In the genomic region with DNA sequence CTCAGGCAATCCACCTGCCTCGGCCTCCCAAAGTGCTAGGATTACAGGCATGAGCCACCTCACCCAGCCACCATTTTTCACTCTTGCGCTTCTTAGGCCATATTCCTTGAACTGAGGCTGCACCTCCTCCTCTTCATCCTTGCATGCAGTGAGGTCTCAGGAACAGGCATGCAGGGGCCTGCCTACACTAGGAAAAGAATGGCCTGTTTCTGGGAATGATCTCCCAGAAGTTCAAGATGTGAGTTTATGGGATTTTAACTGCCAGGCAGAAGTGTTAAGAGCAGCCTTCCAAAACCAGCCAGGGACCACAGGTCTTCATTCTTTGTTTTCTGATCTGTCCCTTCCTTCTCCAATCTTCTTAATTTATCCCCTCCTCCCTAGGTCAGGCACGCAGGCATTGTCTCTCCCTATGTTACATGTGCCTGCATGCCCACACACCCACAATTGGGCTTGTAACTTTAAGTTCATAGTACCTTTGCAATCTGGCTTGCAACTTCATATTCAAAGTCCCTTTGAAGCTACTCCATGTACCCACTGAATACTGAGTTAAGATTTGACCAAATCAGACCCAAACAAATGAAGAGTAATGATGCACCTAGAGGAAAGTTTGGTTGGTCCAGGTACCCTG, we compare ENCODE assay signal across 1 cellular context.
TF ChIP-seq lines count a peak whose summit lies in the region.

No MANE protein-coding gene starts in this region.

TF ChIP-seq in H1, 55 proteins besides CTCF, POLR2A, EP300 and RAD21:
- no peak for TF ChIP-seq TAF7 (optimal IDR thresholded peaks at IDR 0.05; ENCODE audit: borderline replicate concordance, low read depth, low read length)
- no peak for TF ChIP-seq BRCA1 (IDR thresholded peaks at IDR 0.05; ENCODE audit: low read depth, low read length)
- no peak for TF ChIP-seq SP4 (IDR thresholded peaks at IDR 0.05; ENCODE audit: low read length)
- TF ChIP-seq SIN3A (conservative IDR thresholded peaks at IDR 0.05 in 1 of 2, IDR thresholded peaks at IDR 0.05 in 1 of 2; ENCODE audit: low read depth in 1 of 2, low read length in 2 of 2), result no peak
- TF ChIP-seq, protein P1, sequence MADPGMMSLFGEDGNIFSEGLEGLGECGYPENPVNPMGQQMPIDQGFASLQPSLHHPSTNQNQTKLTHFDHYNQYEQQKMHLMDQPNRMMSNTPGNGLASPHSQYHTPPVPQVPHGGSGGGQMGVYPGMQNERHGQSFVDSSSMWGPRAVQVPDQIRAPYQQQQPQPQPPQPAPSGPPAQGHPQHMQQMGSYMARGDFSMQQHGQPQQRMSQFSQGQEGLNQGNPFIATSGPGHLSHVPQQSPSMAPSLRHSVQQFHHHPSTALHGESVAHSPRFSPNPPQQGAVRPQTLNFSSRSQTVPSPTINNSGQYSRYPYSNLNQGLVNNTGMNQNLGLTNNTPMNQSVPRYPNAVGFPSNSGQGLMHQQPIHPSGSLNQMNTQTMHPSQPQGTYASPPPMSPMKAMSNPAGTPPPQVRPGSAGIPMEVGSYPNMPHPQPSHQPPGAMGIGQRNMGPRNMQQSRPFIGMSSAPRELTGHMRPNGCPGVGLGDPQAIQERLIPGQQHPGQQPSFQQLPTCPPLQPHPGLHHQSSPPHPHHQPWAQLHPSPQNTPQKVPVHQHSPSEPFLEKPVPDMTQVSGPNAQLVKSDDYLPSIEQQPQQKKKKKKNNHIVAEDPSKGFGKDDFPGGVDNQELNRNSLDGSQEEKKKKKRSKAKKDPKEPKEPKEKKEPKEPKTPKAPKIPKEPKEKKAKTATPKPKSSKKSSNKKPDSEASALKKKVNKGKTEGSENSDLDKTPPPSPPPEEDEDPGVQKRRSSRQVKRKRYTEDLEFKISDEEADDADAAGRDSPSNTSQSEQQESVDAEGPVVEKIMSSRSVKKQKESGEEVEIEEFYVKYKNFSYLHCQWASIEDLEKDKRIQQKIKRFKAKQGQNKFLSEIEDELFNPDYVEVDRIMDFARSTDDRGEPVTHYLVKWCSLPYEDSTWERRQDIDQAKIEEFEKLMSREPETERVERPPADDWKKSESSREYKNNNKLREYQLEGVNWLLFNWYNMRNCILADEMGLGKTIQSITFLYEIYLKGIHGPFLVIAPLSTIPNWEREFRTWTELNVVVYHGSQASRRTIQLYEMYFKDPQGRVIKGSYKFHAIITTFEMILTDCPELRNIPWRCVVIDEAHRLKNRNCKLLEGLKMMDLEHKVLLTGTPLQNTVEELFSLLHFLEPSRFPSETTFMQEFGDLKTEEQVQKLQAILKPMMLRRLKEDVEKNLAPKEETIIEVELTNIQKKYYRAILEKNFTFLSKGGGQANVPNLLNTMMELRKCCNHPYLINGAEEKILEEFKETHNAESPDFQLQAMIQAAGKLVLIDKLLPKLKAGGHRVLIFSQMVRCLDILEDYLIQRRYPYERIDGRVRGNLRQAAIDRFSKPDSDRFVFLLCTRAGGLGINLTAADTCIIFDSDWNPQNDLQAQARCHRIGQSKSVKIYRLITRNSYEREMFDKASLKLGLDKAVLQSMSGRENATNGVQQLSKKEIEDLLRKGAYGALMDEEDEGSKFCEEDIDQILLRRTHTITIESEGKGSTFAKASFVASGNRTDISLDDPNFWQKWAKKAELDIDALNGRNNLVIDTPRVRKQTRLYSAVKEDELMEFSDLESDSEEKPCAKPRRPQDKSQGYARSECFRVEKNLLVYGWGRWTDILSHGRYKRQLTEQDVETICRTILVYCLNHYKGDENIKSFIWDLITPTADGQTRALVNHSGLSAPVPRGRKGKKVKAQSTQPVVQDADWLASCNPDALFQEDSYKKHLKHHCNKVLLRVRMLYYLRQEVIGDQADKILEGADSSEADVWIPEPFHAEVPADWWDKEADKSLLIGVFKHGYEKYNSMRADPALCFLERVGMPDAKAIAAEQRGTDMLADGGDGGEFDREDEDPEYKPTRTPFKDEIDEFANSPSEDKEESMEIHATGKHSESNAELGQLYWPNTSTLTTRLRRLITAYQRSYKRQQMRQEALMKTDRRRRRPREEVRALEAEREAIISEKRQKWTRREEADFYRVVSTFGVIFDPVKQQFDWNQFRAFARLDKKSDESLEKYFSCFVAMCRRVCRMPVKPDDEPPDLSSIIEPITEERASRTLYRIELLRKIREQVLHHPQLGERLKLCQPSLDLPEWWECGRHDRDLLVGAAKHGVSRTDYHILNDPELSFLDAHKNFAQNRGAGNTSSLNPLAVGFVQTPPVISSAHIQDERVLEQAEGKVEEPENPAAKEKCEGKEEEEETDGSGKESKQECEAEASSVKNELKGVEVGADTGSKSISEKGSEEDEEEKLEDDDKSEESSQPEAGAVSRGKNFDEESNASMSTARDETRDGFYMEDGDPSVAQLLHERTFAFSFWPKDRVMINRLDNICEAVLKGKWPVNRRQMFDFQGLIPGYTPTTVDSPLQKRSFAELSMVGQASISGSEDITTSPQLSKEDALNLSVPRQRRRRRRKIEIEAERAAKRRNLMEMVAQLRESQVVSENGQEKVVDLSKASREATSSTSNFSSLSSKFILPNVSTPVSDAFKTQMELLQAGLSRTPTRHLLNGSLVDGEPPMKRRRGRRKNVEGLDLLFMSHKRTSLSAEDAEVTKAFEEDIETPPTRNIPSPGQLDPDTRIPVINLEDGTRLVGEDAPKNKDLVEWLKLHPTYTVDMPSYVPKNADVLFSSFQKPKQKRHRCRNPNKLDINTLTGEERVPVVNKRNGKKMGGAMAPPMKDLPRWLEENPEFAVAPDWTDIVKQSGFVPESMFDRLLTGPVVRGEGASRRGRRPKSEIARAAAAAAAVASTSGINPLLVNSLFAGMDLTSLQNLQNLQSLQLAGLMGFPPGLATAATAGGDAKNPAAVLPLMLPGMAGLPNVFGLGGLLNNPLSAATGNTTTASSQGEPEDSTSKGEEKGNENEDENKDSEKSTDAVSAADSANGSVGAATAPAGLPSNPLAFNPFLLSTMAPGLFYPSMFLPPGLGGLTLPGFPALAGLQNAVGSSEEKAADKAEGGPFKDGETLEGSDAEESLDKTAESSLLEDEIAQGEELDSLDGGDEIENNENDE (IDR thresholded peaks at IDR 0.05; ENCODE audit: insufficient replicate concordance, low read length), result no peak
- no peak for TF ChIP-seq SP1 (IDR thresholded peaks at IDR 0.05; ENCODE audit: low read depth, low read length)
- TF ChIP-seq KDM4A (IDR thresholded peaks at IDR 0.05; ENCODE audit: low read depth, low read length, severe bottlenecking), result no peak
- TF ChIP-seq, protein P2, sequence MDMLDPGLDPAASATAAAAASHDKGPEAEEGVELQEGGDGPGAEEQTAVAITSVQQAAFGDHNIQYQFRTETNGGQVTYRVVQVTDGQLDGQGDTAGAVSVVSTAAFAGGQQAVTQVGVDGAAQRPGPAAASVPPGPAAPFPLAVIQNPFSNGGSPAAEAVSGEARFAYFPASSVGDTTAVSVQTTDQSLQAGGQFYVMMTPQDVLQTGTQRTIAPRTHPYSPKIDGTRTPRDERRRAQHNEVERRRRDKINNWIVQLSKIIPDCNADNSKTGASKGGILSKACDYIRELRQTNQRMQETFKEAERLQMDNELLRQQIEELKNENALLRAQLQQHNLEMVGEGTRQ (IDR thresholded peaks at IDR 0.05; ENCODE audit: low read length), result no peak
- TF ChIP-seq NANOG (IDR thresholded peaks at IDR 0.05; ENCODE audit: insufficient read depth, low read depth, low read length, poor library complexity, severe bottlenecking), result no peak
- no peak for TF ChIP-seq SUZ12 (IDR thresholded peaks at IDR 0.05; ENCODE audit: low read length)
- no peak for TF ChIP-seq NRF1 (IDR thresholded peaks at IDR 0.05; ENCODE audit: low read depth, low read length)
- TF ChIP-seq MAFK (IDR thresholded peaks at IDR 0.05; ENCODE audit: low read depth, low read length), result no peak
- no peak for TF ChIP-seq CEBPB (IDR thresholded peaks at IDR 0.05; ENCODE audit: low read depth, low read length)
- no peak for TF ChIP-seq SP2 (IDR thresholded peaks at IDR 0.05; ENCODE audit: low read length)
